In genomic region chr17:21693937-21694336, GRCh38 we compare ENCODE assay signal across 6 cellular contexts. TPM values are rescaled to one million over a fixed set of nuclear protein-coding genes. Genes with fewer than 3 reads are reported as not detected.
"Had no signal": no experiment of that assay in that cellular context is flagged by ENCODE, and none has a peak within 500 bp of the region (broad histone marks: within the 10 kb centered on the region; RNA-seq: fewer than 3 reads in every experiment).

No MANE protein-coding gene starts in this region.

RNA-seq across cellular contexts. Expression of gene KCNJ18, which starts 1.6 kb away (rescaled TPM):
- total RNA-seq: K562, LHCN-M2, OCI-LY7, Right ventricle myocardium inferior, SJCRH30 had no signal
- polyA plus RNA-seq: IgD-negative memory B cell, K562 had no signal
